ENCODE assay signal across 1 cellular context in genomic region chr1:226332947-226333346, GRCh38.
TF ChIP-seq lines count a peak whose summit lies in the region.

No MANE protein-coding gene starts in this region.

TF ChIP-seq in HEK293, 187 proteins besides CTCF, POLR2A, EP300 and RAD21 (continued from another document):
- TF ChIP-seq PRDM4 (tag by site-specific recombination; IDR thresholded peaks at IDR 0.05) (no peak), KLF16 (tag by site-specific recombination; IDR thresholded peaks at IDR 0.05) (no peak), ZNF626 (tag by site-specific recombination; IDR thresholded peaks at IDR 0.05) (no peak), YY1 (tag by site-specific recombination; IDR thresholded peaks at IDR 0.05) (no peak), GFI1B (tag by site-specific recombination; IDR thresholded peaks at IDR 0.05) (peak; percentile 92), ZNF596 (tag by site-specific recombination; IDR thresholded peaks at IDR 0.05) (no peak), ZSCAN4 (tag by site-specific recombination; IDR thresholded peaks at IDR 0.05) (no peak), ZNF214 (tag by site-specific recombination; IDR thresholded peaks at IDR 0.05; ENCODE audit: borderline replicate concordance) (no peak), ZNF433 (tag by site-specific recombination; IDR thresholded peaks at IDR 0.05; ENCODE audit: low read depth) (no peak), ZNF112 (tag by site-specific recombination; IDR thresholded peaks at IDR 0.05) (no peak), ZNF677 (tag by site-specific recombination; IDR thresholded peaks at IDR 0.05) (no peak), ZNF664 (tag by site-specific recombination; IDR thresholded peaks at IDR 0.05) (peak; percentile 85), TCF7L2 (IDR thresholded peaks at IDR 0.05; ENCODE audit: borderline replicate concordance, low read depth, low read length) (0 out of 2 replicates have a peak, but pooled peaks have one; percentile 38), ZBTB1 (tag by site-specific recombination; IDR thresholded peaks at IDR 0.05) (no peak), KLF17 (tag by site-specific recombination; IDR thresholded peaks at IDR 0.05) (no peak), ZNF335 (tag by site-specific recombination; conservative IDR thresholded peaks at IDR 0.05) (peak; percentile 35; the same call in 1 of the 2 replicates), ZNF529 (tag by site-specific recombination; IDR thresholded peaks at IDR 0.05; ENCODE audit: insufficient replicate concordance) (no peak), ZNF211 (tag by site-specific recombination; IDR thresholded peaks at IDR 0.05; ENCODE audit: low read depth) (no peak), SALL2 (tag by site-specific recombination; IDR thresholded peaks at IDR 0.05; ENCODE audit: borderline replicate concordance) (no peak), PBX3 (CRISPR knock-in tag; IDR thresholded peaks at IDR 0.05) (no peak), ZNF555 (tag by site-specific recombination; conservative IDR thresholded peaks at IDR 0.05) (no peak), HIC1 (tag by site-specific recombination; IDR thresholded peaks at IDR 0.05) (no peak)
